ENCODE assay signal across 8 cellular contexts in the genomic region with DNA sequence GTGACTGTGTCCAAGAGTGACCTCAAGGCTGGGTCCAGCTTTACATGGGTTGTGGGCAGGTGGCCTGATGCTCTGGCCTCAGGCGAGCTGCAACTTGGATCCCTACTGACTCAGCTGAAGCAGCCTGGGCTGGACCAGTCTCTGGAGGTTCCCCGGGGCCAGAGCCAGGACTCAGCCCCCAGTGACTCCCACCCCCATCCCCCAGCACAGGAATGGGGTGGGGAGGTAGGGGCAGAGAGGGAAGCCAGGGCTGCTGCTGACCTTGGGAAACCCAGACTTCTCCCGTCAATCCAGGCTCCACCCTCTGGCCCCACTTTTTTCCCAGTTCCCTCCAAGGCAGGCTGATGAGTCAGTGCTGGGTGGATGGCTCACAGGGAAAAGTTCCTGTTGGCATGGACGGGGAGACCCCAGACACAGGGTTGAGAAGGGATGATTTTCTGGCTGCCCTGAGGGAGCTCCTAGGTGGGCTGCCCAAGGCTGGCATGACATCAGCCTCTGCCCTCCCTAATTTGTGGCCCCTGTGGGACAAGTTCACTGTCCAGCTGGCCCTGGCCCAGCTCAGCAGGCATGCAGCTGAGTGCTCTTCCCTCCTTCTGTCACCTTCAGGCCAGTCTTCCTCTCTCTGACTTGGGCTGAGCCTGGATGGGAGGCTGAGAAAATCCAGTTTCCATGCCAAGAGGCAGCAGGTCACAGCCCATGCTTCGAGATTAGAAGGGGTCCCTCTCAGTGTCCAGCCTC. TPM values are rescaled to one million over a fixed set of nuclear protein-coding genes. Genes with fewer than 3 reads are reported as not detected.
A peak's percentile ranks its signal among the peaks of the same experiment; 100 is the strongest.
DNase-seq lines count a peak whose midpoint lies in the region; ATAC-seq and TF ChIP-seq lines count a peak whose summit lies in the region.

No MANE protein-coding gene starts in this region.

- H3K27me3 ChIP-seq in Peyer's patch (no peaks in the 10 kb centered on the region), upper lobe of left lung (no peaks in the 10 kb centered on the region)

- ATAC-seq in memory B cell (ENCODE audit: low read depth) (no peak), upper lobe of left lung (ENCODE audit: low FRiP score in 2 of 2) (peak in 1 of 2 donors; percentile 49), GM21360 (IDR thresholded peaks at IDR 0.05; ENCODE audit: unreplicated experiment) (no peak), GM21390 (IDR thresholded peaks at IDR 0.05; ENCODE audit: unreplicated experiment) (no peak)

- H3K4me3 Mint-ChIP-seq in T-helper 2 cell treated with Interferon-gamma antibody and Interleukin-4, amounts not matched to agents 5 μg/mL and 100 μg/mL, for 36 hours = peak overlapping the region; percentile 99
- peak overlapping the region; percentile 83 for H3K4me3 Mint-ChIP-seq in dendritic cell treated with granulocyte-macrophage colony-stimulating factor and Interleukin-4, amounts not matched to agents 40 ng/mL and 50 ng/mL, for 4 days
- H3K4me3 Mint-ChIP-seq in memory B cell = peak overlapping the region; percentile 99

- intact Hi-C loops in dendritic cell treated with granulocyte-macrophage colony-stimulating factor and Interleukin-4, amounts not matched to agents 40 ng/mL and 50 ng/mL, for 4 days (cut with micrococcal nuclease) = loop anchor here (10.0 kb wide), 2 partner anchors 118 to 218 kb away; a partner anchor contains a TSS

- H3K9me3 Mint-ChIP-seq in T-helper 2 cell treated with Interferon-gamma antibody and Interleukin-4, amounts not matched to agents 5 μg/mL and 100 μg/mL, for 36 hours = no peaks in the 10 kb centered on the region
- H3K9me3 Mint-ChIP-seq in dendritic cell treated with granulocyte-macrophage colony-stimulating factor and Interleukin-4, amounts not matched to agents 40 ng/mL and 50 ng/mL, for 4 days = no peaks in the 10 kb centered on the region
- no peaks in the 10 kb centered on the region for H3K9me3 Mint-ChIP-seq in memory B cell

- H3K27ac ChIP-seq in Peyer's patch (peak overlapping the region; percentile 93 to 98 (median 96)), upper lobe of left lung (peak overlapping the region; percentile 96 to 99 (median 96))

- peak overlapping the region; percentile 99 for H3K27ac Mint-ChIP-seq in T-helper 2 cell treated with Interferon-gamma antibody and Interleukin-4, amounts not matched to agents 5 μg/mL and 100 μg/mL, for 36 hours
- H3K27ac Mint-ChIP-seq in dendritic cell treated with granulocyte-macrophage colony-stimulating factor and Interleukin-4, amounts not matched to agents 40 ng/mL and 50 ng/mL, for 4 days = peak overlapping the region; percentile 82
- peak overlapping the region; percentile 99 for H3K27ac Mint-ChIP-seq in memory B cell

- DNase-seq in T-helper 2 cell treated with Interferon-gamma antibody and Interleukin-4, amounts not matched to agents 5 μg/mL and 100 μg/mL, for 36 hours (ENCODE audit: low spot score) = no peak
- DNase-seq in T-helper 2 cell (no peak), Peyer's patch (peak in 2 of 3 donors; percentile 79 to 87), memory B cell (ENCODE audit: low spot score in 2 of 2) (no peak), upper lobe of left lung (peak in 1 of 2 donors; percentile 83)

- 17 to 19% methylated on average over 4 to 5 of the region's 5 CpGs for WGBS in upper lobe of left lung, 2 donors

- H3K4me3 ChIP-seq in Peyer's patch (peak overlapping the region; percentile 73 to 89 (median 86)), upper lobe of left lung (peak overlapping the region; percentile 75 to 92 (median 84))

- H3K4me1 ChIP-seq in Peyer's patch (peaks cover 10 to 81% (median 26%) of the 10 kb centered on the region in 4 donors), upper lobe of left lung (peaks cover 76 to 91% (median 88%) of the 10 kb centered on the region in 4 donors)

- TF ChIP-seq CTCF in Peyer's patch (IDR thresholded peaks at IDR 0.05) (no peak), upper lobe of left lung (IDR thresholded peaks at IDR 0.05) (no peak)

- peak; percentile 26 to 64 for TF ChIP-seq POLR2A in Peyer's patch (IDR thresholded peaks at IDR 0.05)
- TF ChIP-seq POLR2A in upper lobe of left lung (IDR thresholded peaks at IDR 0.05) = peak in 1 of 4 donors; percentile 35

- H3K27me3 Mint-ChIP-seq in T-helper 2 cell treated with Interferon-gamma antibody and Interleukin-4, amounts not matched to agents 5 μg/mL and 100 μg/mL, for 36 hours (ENCODE audit: low read depth) = no peaks in the 10 kb centered on the region
- no peaks in the 10 kb centered on the region for H3K27me3 Mint-ChIP-seq in dendritic cell treated with granulocyte-macrophage colony-stimulating factor and Interleukin-4, amounts not matched to agents 40 ng/mL and 50 ng/mL, for 4 days
- no peaks in the 10 kb centered on the region for H3K27me3 Mint-ChIP-seq in memory B cell

- H3K36me3 ChIP-seq in Peyer's patch = peaks cover 0 to 31% (median 0%) of the 10 kb centered on the region in 3 donors
- H3K36me3 ChIP-seq in upper lobe of left lung = peaks cover 8 to 55% (median 30%) of the 10 kb centered on the region in 4 donors

- H3K9me3 ChIP-seq in Peyer's patch = no peaks in the 10 kb centered on the region
- no peaks in the 10 kb centered on the region for H3K9me3 ChIP-seq in upper lobe of left lung

- peaks cover 57% of the 10 kb centered on the region for H3K4me1 Mint-ChIP-seq in T-helper 2 cell treated with Interferon-gamma antibody and Interleukin-4, amounts not matched to agents 5 μg/mL and 100 μg/mL, for 36 hours (ENCODE audit: low read depth)
- peaks cover 74% of the 10 kb centered on the region for H3K4me1 Mint-ChIP-seq in dendritic cell treated with granulocyte-macrophage colony-stimulating factor and Interleukin-4, amounts not matched to agents 40 ng/mL and 50 ng/mL, for 4 days (ENCODE audit: low read depth)
- peaks cover 42% of the 10 kb centered on the region for H3K4me1 Mint-ChIP-seq in memory B cell

- peak in 1 of 4 donors; percentile 57 for TF ChIP-seq EP300 in upper lobe of left lung (IDR thresholded peaks at IDR 0.05)

- peaks cover 61% of the 10 kb centered on the region for H3K36me3 Mint-ChIP-seq in T-helper 2 cell treated with Interferon-gamma antibody and Interleukin-4, amounts not matched to agents 5 μg/mL and 100 μg/mL, for 36 hours (ENCODE audit: low read depth)
- H3K36me3 Mint-ChIP-seq in dendritic cell treated with granulocyte-macrophage colony-stimulating factor and Interleukin-4, amounts not matched to agents 40 ng/mL and 50 ng/mL, for 4 days (ENCODE audit: low read depth) = peaks cover 70% of the 10 kb centered on the region
- peaks cover 30% of the 10 kb centered on the region for H3K36me3 Mint-ChIP-seq in memory B cell

RNA-seq across cellular contexts. Expression of a gene that starts 2.2 kb away (rescaled TPM):
- total RNA-seq in Peyer's patch (10 to 100 TPM; 29.7 to 37.0 (median 33.4) TPM), upper lobe of left lung (10 to 100 TPM; 17.6 to 55.5 (median 26.2) TPM)

RNA-seq across cellular contexts. Expression of a gene that starts 37.9 kb away (rescaled TPM):
- total RNA-seq in Peyer's patch = 10 to 100 TPM; 26.9 to 81.7 (median 54.7) TPM
- 100 to 1,000 TPM in 2 of 6 donors, 10 to 100 TPM in 4; 59.9 to 131 (median 75.1) TPM for total RNA-seq in upper lobe of left lung

Comparison
In these comparisons a context has a peak if more than half of its experiments do, and no peak if none do; other contexts are left out.
1. DNase-seq: peak in Peyer's patch (2 of 3); none in T-helper 2 cell treated with Interferon-gamma antibody and Interleukin-4, amounts not matched to agents 5 μg/mL and 100 μg/mL, for 36 hours (single experiment), T-helper 2 cell (0 of 5) and memory B cell (0 of 2).
2. Peak in every context shown above with its lines, with median percentiles within 50 percentile points of each other: H3K27ac Mint-ChIP-seq and H3K4me3 Mint-ChIP-seq.